ENCODE assay signal across 7 cellular contexts in genomic region chr11:58923300-58923788, GRCh38. TPM values are rescaled to one million over a fixed set of nuclear protein-coding genes. Genes with fewer than 3 reads are reported as not detected.
DNase-seq lines count a peak whose midpoint lies in the region; ATAC-seq and TF ChIP-seq lines count a peak whose summit lies in the region.

No MANE protein-coding gene starts in this region.

- no peak overlapping the region for H3K9ac ChIP-seq in PC-3 (ENCODE audit: low read length)

- no peaks in the 10 kb centered on the region for H3K36me3 ChIP-seq in PC-3 (ENCODE audit: low read depth, low read length)
- H3K36me3 ChIP-seq in esophagus squamous epithelium, result no peaks in the 10 kb centered on the region
- H3K36me3 ChIP-seq in prostate gland, result no peaks in the 10 kb centered on the region

- TF ChIP-seq POLR2A in esophagus squamous epithelium (IDR thresholded peaks at IDR 0.05), result no peak
- no peak for TF ChIP-seq POLR2A in prostate gland (IDR thresholded peaks at IDR 0.05)

- H3K4me1 ChIP-seq in PC-3 (ENCODE audit: insufficient read depth, low read length) (peaks cover 45% of the 10 kb centered on the region), esophagus squamous epithelium (peaks cover 0 to 37% (median 8%) of the 10 kb centered on the region in 3 donors), prostate gland (replicated peaks) (peaks cover 12% of the 10 kb centered on the region)

- CTCF ChIA-PET in PC-3 (lab: Charles Lee), result no interaction called here

- H3K4me2 ChIP-seq in PC-3 (ENCODE audit: low read length), result peak overlapping the region; percentile 77

- H3K27me3 ChIP-seq in PC-3 (ENCODE audit: low read length) (peaks cover 5% of the 10 kb centered on the region; the same call in 1 of the 2 replicates), esophagus squamous epithelium (peaks cover 0 to 3% (median 0%) of the 10 kb centered on the region in 4 donors), prostate gland (replicated peaks; ENCODE audit: insufficient read depth) (no peaks in the 10 kb centered on the region)

- no peaks in the 10 kb centered on the region for H3K79me2 ChIP-seq in PC-3 (ENCODE audit: low read length)

- WGBS in esophagus squamous epithelium, 2 donors, result 0 to 5% methylated on average over 3 to 5 of the region's 5 CpGs
- 12% methylated on average over 5 of the region's 5 CpGs for WGBS in prostate gland

- H3K27ac ChIP-seq in PC-3 (ENCODE audit: low read length), result no peak overlapping the region
- peak overlapping the region in 3 of 4 donors; percentile 62 to 76 (median 66) for H3K27ac ChIP-seq in esophagus squamous epithelium
- H3K27ac ChIP-seq in prostate gland, result no peak overlapping the region

- POLR2A ChIA-PET in PC-3 (lab: Charles Lee; ENCODE audit: unreplicated experiment), result no interaction called here

- no peaks in the 10 kb centered on the region for H3K9me2 ChIP-seq in PC-3 (replicated peaks; ENCODE audit: low read length)

- H3F3A ChIP-seq in PC-3 (ENCODE audit: low read length, unreplicated experiment), result peaks cover 6% of the 10 kb centered on the region

- intact Hi-C loops in PC-3 (cut with micrococcal nuclease), result no loop called here
- intact Hi-C loops in esophagus squamous epithelium (cut with DNase I), result no loop called here
- intact Hi-C loops in prostate gland (cut with DNase I), result no loop called here

- no peaks in the 10 kb centered on the region for H4K20me1 ChIP-seq in PC-3 (ENCODE audit: low read length)

- H2AFZ ChIP-seq in PC-3 (ENCODE audit: low read length), result peak overlapping the region; percentile 68

- H3K9me3 ChIP-seq in PC-3 (ENCODE audit: low read length) (0 out of 2 replicates have a peak, but pooled peaks cover 1% of the 10 kb centered on the region), esophagus squamous epithelium (peaks cover 0 to 2% (median 0%) of the 10 kb centered on the region in 3 donors), prostate gland (no peaks in the 10 kb centered on the region)

- ATAC-seq in GM19023 (IDR thresholded peaks at IDR 0.05; ENCODE audit: unreplicated experiment) (peak; percentile 88), HG03066 (IDR thresholded peaks at IDR 0.05; ENCODE audit: low read depth, unreplicated experiment) (peak; percentile 94), PC-3 (peak; percentile 64)

- TF ChIP-seq CTCF in PC-3 (conservative IDR thresholded peaks at IDR 0.05; ENCODE audit: low read depth, low read length) (peak; percentile 63), esophagus squamous epithelium (IDR thresholded peaks at IDR 0.05) (peak in 5 of 6 experiments; percentile 11 to 40 (median 21)), prostate gland (IDR thresholded peaks at IDR 0.05) (peak in 3 of 4 experiments; percentile 8 to 29 (median 17))

- DNase-seq in DMS79 (lab: John Stamatoyannopoulos, UW) (peak; percentile 47), PC-3 (peak; percentile 84), esophagus squamous epithelium (lab: John Stamatoyannopoulos, UW) (no peak), prostate gland (ENCODE audit: low spot score) (peak; percentile 22), activated gamma-delta T cell treated with Interleukin-2 at 50 U/mL for 16 hours (no peak)

- no TSS peak for BruUV-seq in PC-3 (replicated peaks; lab: Mats Ljungman, UMichigan)

- H3K4me3 ChIP-seq in PC-3 (ENCODE audit: low read length) (peak overlapping the region; percentile 59), esophagus squamous epithelium (peak overlapping the region in 1 of 4 donors; percentile 2), prostate gland (no peak overlapping the region)

RNA-seq across cellular contexts. Expression of gene GLYATL1, which starts 15.9 kb away (rescaled TPM):
- total RNA-seq in PC-3 (2014; rRNA removed) (not detected in 2 replicates), esophagus squamous epithelium (not detected), prostate gland (10 to 100 TPM in 1 of 2 donors, 1 to 10 TPM in 1; 4.0 to 33.7 TPM)

Comparison
In these comparisons a context has a peak if more than half of its experiments do, and no peak if none do; other contexts are left out.
1. DNase-seq: peak in DMS79 (single experiment), PC-3 (single experiment) and prostate gland (single experiment); none in esophagus squamous epithelium (single experiment) and activated gamma-delta T cell treated with Interleukin-2 at 50 U/mL for 16 hours (single experiment).
2. H3K27ac ChIP-seq: peak in esophagus squamous epithelium (3 of 4); none in PC-3 (single experiment) and prostate gland (0 of 2).
3. Peak in every context shown above with its lines, with median percentiles within 50 percentile points of each other: ATAC-seq and CTCF ChIP-seq.